ENCODE assay signal across 1 cellular context in genomic region chr1:44775078-44775929, GRCh38.
A peak's percentile ranks its signal among the peaks of the same experiment; 100 is the strongest.
TF ChIP-seq lines count a peak whose summit lies in the region.

Gene RPS8, plus strand, starts transcription at chr1:44775540. Its CDS starts 57 bp downstream, at chr1:44775597.

TF ChIP-seq in K562, 482 proteins besides CTCF, POLR2A, EP300 and RAD21 (continued from another document and continues in another):
- no peak; the same call in none of the 2 replicates for TF ChIP-seq DEAF1 (CRISPR knock-in tag; IDR thresholded peaks at IDR 0.05)
- peak; percentile 92 for TF ChIP-seq AFF4 (CRISPR knock-in tag; IDR thresholded peaks at IDR 0.05)
- TF ChIP-seq SNAPC5 (CRISPR knock-in tag; IDR thresholded peaks at IDR 0.05): no peak
- peak; percentile 36; the same call in 1 of the 2 replicates for TF ChIP-seq ZBTB40 (IDR thresholded peaks at IDR 0.05)
- TF ChIP-seq ZBTB40 (CRISPR knock-in tag; IDR thresholded peaks at IDR 0.05): no peak
- TF ChIP-seq BCOR (IDR thresholded peaks at IDR 0.05): peak; percentile 53; the same call in 1 of the 2 replicates
- no peak for TF ChIP-seq POLR3G (IDR thresholded peaks at IDR 0.05; ENCODE audit: extremely low read depth, insufficient read length, insufficient replicate concordance)
- peak; percentile 97 for TF ChIP-seq HLTF (IDR thresholded peaks at IDR 0.05)
- TF ChIP-seq JUN (IDR thresholded peaks at IDR 0.05; ENCODE audit: borderline replicate concordance, low read depth, low read length): peak; percentile 54; the same call in 1 of the 2 replicates
- peak; percentile 64; the same call in 1 of the 2 replicates for TF ChIP-seq JUN (CRISPR knock-in tag; IDR thresholded peaks at IDR 0.05; ENCODE audit: borderline replicate concordance)
- peak; percentile 17; the same call in 1 of the 2 replicates for TF ChIP-seq NR2F6 (CRISPR knock-in tag; IDR thresholded peaks at IDR 0.05)
- no peak for TF ChIP-seq CCAR2 (IDR thresholded peaks at IDR 0.05; ENCODE audit: low read depth, low read length)
- TF ChIP-seq ZNF766 (CRISPR knock-in tag; conservative IDR thresholded peaks at IDR 0.05): peak; percentile 55; the same call in 1 of the 2 replicates
- TF ChIP-seq KLF1 (tag; IDR thresholded peaks at IDR 0.05): peak; percentile 81
- peak; percentile 10 to 98; a peak in 3 of 4 replicates for TF ChIP-seq HDAC1 (IDR thresholded peaks at IDR 0.05)
- no peak; the same call in 1 of the 2 replicates for TF ChIP-seq XRCC5 (IDR thresholded peaks at IDR 0.05; ENCODE audit: low read depth, low read length)
- no peak; the same call in 1 of the 2 replicates for TF ChIP-seq MCM3 (IDR thresholded peaks at IDR 0.05)
- TF ChIP-seq TGIF2 (CRISPR knock-in tag; IDR thresholded peaks at IDR 0.05): peak; percentile 68; the same call in 1 of the 2 replicates
- TF ChIP-seq ARID3A (IDR thresholded peaks at IDR 0.05; ENCODE audit: borderline replicate concordance, low read depth, low read length): no peak
- no peak for TF ChIP-seq GATA2 (CRISPR knock-in tag; IDR thresholded peaks at IDR 0.05)
- TF ChIP-seq PPARD (CRISPR knock-in tag; IDR thresholded peaks at IDR 0.05): no peak
- peak; percentile 67 for TF ChIP-seq ZNF263 (CRISPR knock-in tag; IDR thresholded peaks at IDR 0.05; ENCODE audit: borderline replicate concordance)
- no peak for TF ChIP-seq ZNF282 (CRISPR knock-in tag; IDR thresholded peaks at IDR 0.05)
- no peak for TF ChIP-seq ZNF79 (CRISPR knock-in tag; IDR thresholded peaks at IDR 0.05; ENCODE audit: low read depth)
- TF ChIP-seq REST (CRISPR knock-in tag; IDR thresholded peaks at IDR 0.05; ENCODE audit: low read depth): no peak; the same call in 1 of the 2 replicates
- no peak for TF ChIP-seq CREB3 (tag; conservative IDR thresholded peaks at IDR 0.05; ENCODE audit: low read depth)
- peak; percentile 75 for TF ChIP-seq LEF1 (IDR thresholded peaks at IDR 0.05)
- TF ChIP-seq MYBL2 (IDR thresholded peaks at IDR 0.05; ENCODE audit: low read depth): peak; percentile 74
- TF ChIP-seq MYBL2 (CRISPR knock-in tag; IDR thresholded peaks at IDR 0.05; ENCODE audit: borderline replicate concordance): no peak
- TF ChIP-seq UBTF (IDR thresholded peaks at IDR 0.05; ENCODE audit: borderline replicate concordance in 1 of 2, low read depth in 2 of 2, low read length in 2 of 2): no peak
- TF ChIP-seq ARNT (IDR thresholded peaks at IDR 0.05): peak; percentile 88 to 95
- no peak for TF ChIP-seq NCOA2 (IDR thresholded peaks at IDR 0.05; ENCODE audit: partially characterized antibody in 2 of 2)
- TF ChIP-seq HCFC1 (IDR thresholded peaks at IDR 0.05; ENCODE audit: low read depth, low read length): peak; percentile 86
- TF ChIP-seq BDP1 (IDR thresholded peaks at IDR 0.05; ENCODE audit: insufficient read depth, insufficient read length): no peak
- TF ChIP-seq MXI1 (IDR thresholded peaks at IDR 0.05; ENCODE audit: low read depth, low read length): no peak
